2 cellular contexts compared by ENCODE assay signal in the genomic region with DNA sequence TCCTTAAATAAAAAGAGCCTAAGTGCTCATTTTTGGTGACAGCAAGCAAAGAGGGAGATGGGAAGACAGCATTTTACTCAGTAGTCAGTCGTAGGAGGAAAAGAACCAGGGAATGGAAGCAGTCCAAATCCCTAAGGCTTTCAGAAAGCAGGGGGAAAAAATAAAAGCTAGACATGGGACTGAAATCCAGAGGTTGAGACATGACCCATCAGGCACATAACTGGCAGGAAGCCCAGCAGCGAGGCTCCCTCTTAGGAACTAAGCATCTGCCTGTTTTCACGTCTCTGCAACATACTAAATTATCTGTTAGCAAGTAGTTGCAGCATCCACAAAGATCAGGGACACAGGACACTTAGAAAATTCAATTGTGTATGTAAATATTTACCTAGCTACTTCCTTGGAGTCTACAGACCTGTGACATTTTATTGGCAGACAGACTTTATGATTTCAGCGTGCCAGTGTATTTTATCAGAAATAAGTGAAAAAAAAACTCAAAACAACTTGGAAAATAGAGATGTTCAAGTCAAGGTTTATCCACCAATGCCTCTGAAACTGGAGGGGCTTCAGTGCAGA.
TF ChIP-seq lines count a peak whose summit lies in the region.

No MANE protein-coding gene starts in this region.

TF ChIP-seq in liver, 16 proteins besides CTCF, POLR2A, EP300 and RAD21 (continued from another document):
- TF ChIP-seq REST (IDR thresholded peaks at IDR 0.05): peak; percentile 30
- TF ChIP-seq, protein P1, sequence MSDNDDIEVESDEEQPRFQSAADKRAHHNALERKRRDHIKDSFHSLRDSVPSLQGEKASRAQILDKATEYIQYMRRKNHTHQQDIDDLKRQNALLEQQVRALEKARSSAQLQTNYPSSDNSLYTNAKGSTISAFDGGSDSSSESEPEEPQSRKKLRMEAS (IDR thresholded peaks at IDR 0.05): no peak
- no peak for TF ChIP-seq EGR1 (IDR thresholded peaks at IDR 0.05; ENCODE audit: low read depth in 2 of 2)

TF ChIP-seq in HepG2, 621 proteins besides CTCF, POLR2A, EP300 and RAD21 (continued from another document):
- TF ChIP-seq, protein P2, sequence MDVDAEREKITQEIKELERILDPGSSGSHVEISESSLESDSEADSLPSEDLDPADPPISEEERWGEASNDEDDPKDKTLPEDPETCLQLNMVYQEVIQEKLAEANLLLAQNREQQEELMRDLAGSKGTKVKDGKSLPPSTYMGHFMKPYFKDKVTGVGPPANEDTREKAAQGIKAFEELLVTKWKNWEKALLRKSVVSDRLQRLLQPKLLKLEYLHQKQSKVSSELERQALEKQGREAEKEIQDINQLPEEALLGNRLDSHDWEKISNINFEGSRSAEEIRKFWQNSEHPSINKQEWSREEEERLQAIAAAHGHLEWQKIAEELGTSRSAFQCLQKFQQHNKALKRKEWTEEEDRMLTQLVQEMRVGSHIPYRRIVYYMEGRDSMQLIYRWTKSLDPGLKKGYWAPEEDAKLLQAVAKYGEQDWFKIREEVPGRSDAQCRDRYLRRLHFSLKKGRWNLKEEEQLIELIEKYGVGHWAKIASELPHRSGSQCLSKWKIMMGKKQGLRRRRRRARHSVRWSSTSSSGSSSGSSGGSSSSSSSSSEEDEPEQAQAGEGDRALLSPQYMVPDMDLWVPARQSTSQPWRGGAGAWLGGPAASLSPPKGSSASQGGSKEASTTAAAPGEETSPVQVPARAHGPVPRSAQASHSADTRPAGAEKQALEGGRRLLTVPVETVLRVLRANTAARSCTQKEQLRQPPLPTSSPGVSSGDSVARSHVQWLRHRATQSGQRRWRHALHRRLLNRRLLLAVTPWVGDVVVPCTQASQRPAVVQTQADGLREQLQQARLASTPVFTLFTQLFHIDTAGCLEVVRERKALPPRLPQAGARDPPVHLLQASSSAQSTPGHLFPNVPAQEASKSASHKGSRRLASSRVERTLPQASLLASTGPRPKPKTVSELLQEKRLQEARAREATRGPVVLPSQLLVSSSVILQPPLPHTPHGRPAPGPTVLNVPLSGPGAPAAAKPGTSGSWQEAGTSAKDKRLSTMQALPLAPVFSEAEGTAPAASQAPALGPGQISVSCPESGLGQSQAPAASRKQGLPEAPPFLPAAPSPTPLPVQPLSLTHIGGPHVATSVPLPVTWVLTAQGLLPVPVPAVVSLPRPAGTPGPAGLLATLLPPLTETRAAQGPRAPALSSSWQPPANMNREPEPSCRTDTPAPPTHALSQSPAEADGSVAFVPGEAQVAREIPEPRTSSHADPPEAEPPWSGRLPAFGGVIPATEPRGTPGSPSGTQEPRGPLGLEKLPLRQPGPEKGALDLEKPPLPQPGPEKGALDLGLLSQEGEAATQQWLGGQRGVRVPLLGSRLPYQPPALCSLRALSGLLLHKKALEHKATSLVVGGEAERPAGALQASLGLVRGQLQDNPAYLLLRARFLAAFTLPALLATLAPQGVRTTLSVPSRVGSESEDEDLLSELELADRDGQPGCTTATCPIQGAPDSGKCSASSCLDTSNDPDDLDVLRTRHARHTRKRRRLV (CRISPR knock-in tag; IDR thresholded peaks at IDR 0.05): no peak
- no peak for TF ChIP-seq PPARG (CRISPR knock-in tag; conservative IDR thresholded peaks at IDR 0.05)
